ENCODE assay signal across 8 cellular contexts in the genomic region with DNA sequence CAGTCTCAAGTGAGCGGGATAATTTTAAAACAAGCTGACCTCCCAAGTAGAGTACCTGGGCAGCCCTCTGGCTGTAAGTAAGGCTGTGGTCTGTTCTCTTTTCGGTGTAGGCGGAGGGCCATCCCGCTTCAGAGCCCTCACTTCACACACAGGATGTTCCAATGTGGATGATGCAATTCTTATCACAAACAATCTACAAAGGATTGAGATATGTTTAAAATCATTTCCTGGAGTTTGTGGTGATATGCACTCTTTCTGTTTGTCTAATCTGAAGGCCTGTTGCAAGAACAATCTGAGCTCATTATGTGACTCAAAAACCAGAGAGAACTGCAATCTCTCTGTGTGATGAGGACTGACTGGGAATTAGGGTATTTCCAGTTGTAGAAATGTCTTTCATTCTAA. TPM values are rescaled to one million over a fixed set of nuclear protein-coding genes. Genes with fewer than 3 reads are reported as not detected.
DNase-seq lines count a peak whose midpoint lies in the region; ATAC-seq and TF ChIP-seq lines count a peak whose summit lies in the region.

No MANE protein-coding gene starts in this region.

- H3K27me3 ChIP-seq in thoracic aorta (replicated peaks; ENCODE audit: insufficient read depth): no peaks in the 10 kb centered on the region

- peak overlapping the region; percentile 91 for H3K27ac Mint-ChIP-seq in activated CD4-positive, alpha-beta T cell treated with anti-CD3 and anti-CD28 coated beads, Interleukin-2, amount 10 ng/mL, durations not matched to agents 7 days and 5 days
- H3K27ac Mint-ChIP-seq in activated CD8-positive, alpha-beta T cell treated with anti-CD3 and anti-CD28 coated beads, Interleukin-2, amount 10 ng/mL, durations not matched to agents 7 days and 5 days: peak overlapping the region; percentile 86

- peak overlapping the region; percentile 6 to 38 for H3K27ac ChIP-seq in thoracic aorta

- H3K36me3 Mint-ChIP-seq in activated CD4-positive, alpha-beta T cell treated with anti-CD3 and anti-CD28 coated beads, Interleukin-2, amount 10 ng/mL, durations not matched to agents 7 days and 5 days (ENCODE audit: low read depth): peaks cover 34% of the 10 kb centered on the region
- peaks cover 18% of the 10 kb centered on the region for H3K36me3 Mint-ChIP-seq in activated CD8-positive, alpha-beta T cell treated with anti-CD3 and anti-CD28 coated beads, Interleukin-2, amount 10 ng/mL, durations not matched to agents 7 days and 5 days (ENCODE audit: low read depth)

- CTCF ChIA-PET in activated CD4-positive, alpha-beta T cell treated with anti-CD3 and anti-CD28 coated beads, Interleukin-2, amount 10 ng/mL, durations not matched to agents 7 days and 5 days (lab: Charles Lee): interaction anchor here (1.0 to 1.9 kb wide), 6 partner anchors 10 to 257 kb away, joined by 3 to 7 read pairs (median 4); partner anchors contain the start of gene MOCS2
- CTCF ChIA-PET in activated CD8-positive, alpha-beta T cell treated with anti-CD3 and anti-CD28 coated beads, Interleukin-2, amount 10 ng/mL, durations not matched to agents 7 days and 5 days (lab: Charles Lee): interaction anchor here (0.8 to 5.1 kb wide), 15 partner anchors 9 to 83 kb away, joined by 3 to 25 read pairs (median 5); partner anchors contain the start of gene ITGA2

- H3K4me1 ChIP-seq in thoracic aorta (ENCODE audit: control insufficient read depth in 1 of 2, low read depth in 2 of 2): peaks cover 0 to 23% of the 10 kb centered on the region in 2 donors

- DNase-seq in activated CD4-positive, alpha-beta T cell treated with anti-CD3 and anti-CD28 coated beads, Interleukin-2, amount 10 ng/mL, durations not matched to agents 7 days and 5 days: peak; percentile 60
- DNase-seq in activated CD4-positive, alpha-beta T cell treated with anti-CD3 and anti-CD28 coated beads for 1 hour: no peak
- DNase-seq in activated CD8-positive, alpha-beta T cell treated with anti-CD3 and anti-CD28 coated beads, Interleukin-2, amount 10 ng/mL, durations not matched to agents 7 days and 5 days: peak; percentile 60
- DNase-seq in foreskin melanocyte (peak; percentile 39), thoracic aorta (ENCODE audit: low spot score) (no peak), medulla oblongata (ENCODE audit: extremely low spot score) (no peak), iPS-NIHi11 (ENCODE audit: low spot score) (no peak)

- peak; percentile 87 for ATAC-seq in activated CD8-positive, alpha-beta T cell treated with anti-CD3 and anti-CD28 coated beads, Interleukin-2, amount 10 ng/mL, durations not matched to agents 7 days and 5 days
- peak; percentile 70 for ATAC-seq in thoracic aorta (ENCODE audit: insufficient number of reproducible peaks, low FRiP score, low read depth)
- no peak for ATAC-seq in GM18867 (IDR thresholded peaks at IDR 0.05; ENCODE audit: unreplicated experiment)

- H3K9me3 ChIP-seq in thoracic aorta: no peaks in the 10 kb centered on the region

- no peaks in the 10 kb centered on the region for H3K27me3 Mint-ChIP-seq in activated CD4-positive, alpha-beta T cell treated with anti-CD3 and anti-CD28 coated beads, Interleukin-2, amount 10 ng/mL, durations not matched to agents 7 days and 5 days
- H3K27me3 Mint-ChIP-seq in activated CD8-positive, alpha-beta T cell treated with anti-CD3 and anti-CD28 coated beads, Interleukin-2, amount 10 ng/mL, durations not matched to agents 7 days and 5 days (ENCODE audit: low read depth): no peaks in the 10 kb centered on the region

- peaks cover 52% of the 10 kb centered on the region for H3K4me1 Mint-ChIP-seq in activated CD4-positive, alpha-beta T cell treated with anti-CD3 and anti-CD28 coated beads, Interleukin-2, amount 10 ng/mL, durations not matched to agents 7 days and 5 days
- H3K4me1 Mint-ChIP-seq in activated CD8-positive, alpha-beta T cell treated with anti-CD3 and anti-CD28 coated beads, Interleukin-2, amount 10 ng/mL, durations not matched to agents 7 days and 5 days (ENCODE audit: low read depth): peaks cover 51% of the 10 kb centered on the region

- no peak overlapping the region for H3K4me3 ChIP-seq in thoracic aorta

- H3K36me3 ChIP-seq in thoracic aorta: no peaks in the 10 kb centered on the region

- H3K9me3 Mint-ChIP-seq in activated CD4-positive, alpha-beta T cell treated with anti-CD3 and anti-CD28 coated beads, Interleukin-2, amount 10 ng/mL, durations not matched to agents 7 days and 5 days: peaks cover 3% of the 10 kb centered on the region
- no peaks in the 10 kb centered on the region for H3K9me3 Mint-ChIP-seq in activated CD8-positive, alpha-beta T cell treated with anti-CD3 and anti-CD28 coated beads, Interleukin-2, amount 10 ng/mL, durations not matched to agents 7 days and 5 days (ENCODE audit: insufficient read depth)

- POLR2A ChIA-PET in activated CD4-positive, alpha-beta T cell treated with anti-CD3 and anti-CD28 coated beads, Interleukin-2, amount 10 ng/mL, durations not matched to agents 7 days and 5 days (lab: Charles Lee): interaction anchor here (0.6 to 1.5 kb wide), 2 partner anchors 10 to 58 kb away, joined by 3 to 6 read pairs; no protein-coding TSS in a partner anchor
- POLR2A ChIA-PET in activated CD8-positive, alpha-beta T cell treated with anti-CD3 and anti-CD28 coated beads, Interleukin-2, amount 10 ng/mL, durations not matched to agents 7 days and 5 days (lab: Charles Lee): interaction anchor here (0.6 to 1.5 kb wide), 4 partner anchors 25 to 1278 kb away, joined by 3 to 7 read pairs (median 6); partner anchors contain the start of genes ARL15 and ITGA2

- H3K4me3 Mint-ChIP-seq in activated CD4-positive, alpha-beta T cell treated with anti-CD3 and anti-CD28 coated beads, Interleukin-2, amount 10 ng/mL, durations not matched to agents 7 days and 5 days: peak overlapping the region; percentile 47
- peak overlapping the region; percentile 29 for H3K4me3 Mint-ChIP-seq in activated CD8-positive, alpha-beta T cell treated with anti-CD3 and anti-CD28 coated beads, Interleukin-2, amount 10 ng/mL, durations not matched to agents 7 days and 5 days

- TF ChIP-seq CTCF in thoracic aorta (IDR thresholded peaks at IDR 0.05): no peak

RNA-seq across cellular contexts. Expression of gene ITGA2, which starts 42.5 kb away (rescaled TPM):
- 1 to 10 TPM; 3.9 to 4.0 TPM for total RNA-seq in activated CD4-positive, alpha-beta T cell treated with anti-CD3 and anti-CD28 coated beads, Interleukin-2, amount 10 ng/mL, durations not matched to agents 7 days and 5 days
- total RNA-seq in activated CD8-positive, alpha-beta T cell treated with anti-CD3 and anti-CD28 coated beads, Interleukin-2, amount 10 ng/mL, durations not matched to agents 7 days and 5 days: 1 to 10 TPM; 4.3 to 4.8 TPM
- total RNA-seq in thoracic aorta: 1 to 10 TPM; 4.9 to 7.2 TPM

Comparison
In these comparisons a context has a peak if more than half of its experiments do, and no peak if none do; other contexts are left out.
1. DNase-seq: peak in activated CD4-positive, alpha-beta T cell treated with anti-CD3 and anti-CD28 coated beads, Interleukin-2, amount 10 ng/mL, durations not matched to agents 7 days and 5 days (single experiment), activated CD8-positive, alpha-beta T cell treated with anti-CD3 and anti-CD28 coated beads, Interleukin-2, amount 10 ng/mL, durations not matched to agents 7 days and 5 days (single experiment) and foreskin melanocyte (single experiment); none in activated CD4-positive, alpha-beta T cell treated with anti-CD3 and anti-CD28 coated beads for 1 hour (single experiment), thoracic aorta (single experiment), medulla oblongata (single experiment) and iPS-NIHi11 (single experiment).